8 cellular contexts compared by ENCODE assay signal in the genomic region with DNA sequence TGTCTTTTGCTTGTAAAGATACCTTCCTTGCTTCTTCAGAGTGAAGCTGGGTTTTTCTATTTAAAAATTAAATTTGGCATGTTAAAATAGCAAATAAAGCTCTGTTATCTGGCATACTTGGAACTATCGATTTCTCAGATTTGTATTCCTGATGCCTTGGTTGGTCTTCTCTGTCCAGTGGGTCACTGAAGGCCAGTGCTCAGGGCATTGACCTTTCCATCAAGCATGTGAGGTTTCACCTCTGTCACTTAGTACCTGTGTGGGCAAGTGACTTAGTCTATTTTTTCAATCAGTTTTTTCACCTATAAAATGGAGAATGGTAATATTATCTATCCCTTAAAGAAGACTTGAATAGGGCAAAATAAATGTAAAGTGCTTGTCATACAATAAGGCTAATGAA.
"Had no signal": no experiment of that assay in that cellular context is flagged by ENCODE, and none has a peak within 500 bp of the region (broad histone marks: within the 10 kb centered on the region; RNA-seq: fewer than 3 reads in every experiment).

No MANE protein-coding gene starts in this region.

- DNase-seq: GDM1, GF-D8 had no signal

- ATAC-seq: GM12878 had no signal

- H3K4me3 ChIP-seq: GM12878 had no signal

- FAIRE-seq: G401.6, GM12878, GM12891, GM12892, GM18507, GM19239 had no signal
